ENCODE assay signal across 14 cellular contexts in the genomic region with DNA sequence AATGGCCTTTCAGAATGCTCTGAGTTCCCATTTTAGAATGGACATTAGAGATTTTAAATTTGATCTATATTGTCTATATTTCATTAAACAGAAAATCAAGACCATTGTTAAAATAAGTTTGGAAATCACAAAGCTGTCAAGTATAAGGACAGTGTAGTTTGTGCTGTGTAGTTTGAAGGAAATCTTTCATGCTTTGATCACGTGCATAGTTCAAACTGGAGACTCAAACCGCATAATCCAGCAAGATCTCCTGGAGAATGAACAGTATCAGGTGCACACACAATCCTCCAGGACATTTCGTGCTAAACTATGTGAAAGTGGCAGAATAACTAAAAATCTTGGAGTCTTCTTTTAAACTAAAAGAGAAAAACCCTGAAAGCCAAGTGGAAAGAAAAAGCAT.
A peak's percentile ranks its signal among the peaks of the same experiment; 100 is the strongest.
DNase-seq lines count a peak whose midpoint lies in the region; ATAC-seq and TF ChIP-seq lines count a peak whose summit lies in the region.
"Had no signal": no experiment of that assay in that cellular context is flagged by ENCODE, and none has a peak within 500 bp of the region (broad histone marks: within the 10 kb centered on the region; RNA-seq: fewer than 3 reads in every experiment).

No MANE protein-coding gene starts in this region.

- no peaks in the 10 kb centered on the region for H3F3A ChIP-seq in MM.1S (ENCODE audit: insufficient read depth, low read length)

- H3K9me2 ChIP-seq in MM.1S (replicated peaks; ENCODE audit: insufficient read depth, low read length): no peaks in the 10 kb centered on the region

- peaks cover 26% of the 10 kb centered on the region for H3K27me3 Mint-ChIP-seq in activated T-cell treated with anti-CD3 and anti-CD28 coated beads, Interleukin-2, amount 50 U/mL, for 4 hours (ENCODE audit: low read depth)
- H3K27me3 Mint-ChIP-seq in activated T-cell treated with anti-CD3 and anti-CD28 coated beads, Interleukin-2, amount 50 U/mL, for 24 hours: peaks cover 70% of the 10 kb centered on the region

- H3K27ac ChIP-seq in MM.1S (ENCODE audit: low read length) (peak overlapping the region; percentile 56; the same call in 1 of the 2 replicates), gastrocnemius medialis (no peak overlapping the region)
- H3K27ac ChIP-seq: GM23248 had no signal

- intact Hi-C loops in gastrocnemius medialis (cut with DNase I; ENCODE audit: low total_unique reads): no loop called here

- TF ChIP-seq CTCF in GM10248 (IDR thresholded peaks at IDR 0.05; ENCODE audit: control extremely low read depth, extremely low read depth, low read depth, missing control alignments): no peak
- no peak for TF ChIP-seq CTCF in MM.1S (IDR thresholded peaks at IDR 0.05; ENCODE audit: low read length)
- TF ChIP-seq CTCF in gastrocnemius medialis (IDR thresholded peaks at IDR 0.05 in 4 of 5, conservative IDR thresholded peaks at IDR 0.05 in 1 of 5): no peak

- peak overlapping the region; percentile 51; the same call in 1 of the 2 replicates for H2AFZ ChIP-seq in MM.1S (ENCODE audit: low read length)
- H2AFZ ChIP-seq: GM23248 had no signal

- no peaks in the 10 kb centered on the region for H3K9me3 Mint-ChIP-seq in activated T-cell treated with anti-CD3 and anti-CD28 coated beads, Interleukin-2, amount 50 U/mL, for 4 hours
- no peaks in the 10 kb centered on the region for H3K9me3 Mint-ChIP-seq in activated T-cell treated with anti-CD3 and anti-CD28 coated beads, Interleukin-2, amount 50 U/mL, for 24 hours
- H3K9me3 Mint-ChIP-seq: CD4-positive, alpha-beta T cell had no signal

- H3K4me3 Mint-ChIP-seq in activated T-cell treated with anti-CD3 and anti-CD28 coated beads, Interleukin-2, amount 50 U/mL, for 4 hours: peak overlapping the region; percentile 24
- no peak overlapping the region for H3K4me3 Mint-ChIP-seq in activated T-cell treated with anti-CD3 and anti-CD28 coated beads, Interleukin-2, amount 50 U/mL, for 24 hours
- H3K4me3 Mint-ChIP-seq: B cell; CD4-positive, alpha-beta T cell had no signal

- POLR2A ChIA-PET in GM10248 (lab: Yijun Ruan, JAX): no interaction called here

- DNase-seq in activated T-cell treated with anti-CD3 and anti-CD28 coated beads, Interleukin-2, amount 50 U/mL, for 4 hours: no peak
- no peak for DNase-seq in activated T-cell treated with anti-CD3 and anti-CD28 coated beads, Interleukin-2, amount 50 U/mL, for 24 hours
- peak; percentile 1 for DNase-seq in GM10248 (ENCODE audit: extremely low spot score)
- DNase-seq in MM.1S: no peak
- no peak for DNase-seq in nucleus accumbens (lab: John Stamatoyannopoulos, UW)
- no peak for DNase-seq in gastrocnemius medialis
- no peak for DNase-seq in stimulated activated naive CD8-positive, alpha-beta T cell treated with anti-CD3 and anti-CD28 coated beads, Interleukin-15, Interleukin-2, amounts not matched to agents 100 U/mL and 50 U/mL, for 24 hours
- DNase-seq: C1 segment of cervical spinal cord; CD4-positive, alpha-beta T cell; DMS79; GDM1; GM23248; H7 had no signal

- H3K9me3 ChIP-seq in MM.1S (replicated peaks; ENCODE audit: insufficient read depth, low read length) (no peaks in the 10 kb centered on the region), gastrocnemius medialis (no peaks in the 10 kb centered on the region)

- H3K4me1 ChIP-seq in MM.1S (ENCODE audit: low read length): peaks cover 11% of the 10 kb centered on the region
- H3K4me1 ChIP-seq in gastrocnemius medialis: no peaks in the 10 kb centered on the region

- H3K27me3 ChIP-seq in MM.1S (replicated peaks; ENCODE audit: insufficient read depth, low read length): no peaks in the 10 kb centered on the region
- H3K27me3 ChIP-seq in gastrocnemius medialis: peaks cover 0 to 16% (median 0%) of the 10 kb centered on the region in 3 donors

- no peak overlapping the region for H3K4me3 ChIP-seq in MM.1S (ENCODE audit: low read length)
- H3K4me3 ChIP-seq in gastrocnemius medialis: no peak overlapping the region
- H3K4me3 ChIP-seq: GM23248 had no signal

- ATAC-seq in activated T-cell treated with anti-CD3 and anti-CD28 coated beads, Interleukin-2, amount 50 U/mL, for 4 hours: no peak
- ATAC-seq in gastrocnemius medialis: no peak
- ATAC-seq in stimulated activated naive CD8-positive, alpha-beta T cell treated with anti-CD3 and anti-CD28 coated beads, Interleukin-15, Interleukin-2, amounts not matched to agents 100 U/mL and 50 U/mL, for 24 hours: no peak

- no peak overlapping the region for H3K9ac ChIP-seq in MM.1S (ENCODE audit: low read length)
- H3K9ac ChIP-seq: GM23248 had no signal

- TF ChIP-seq POLR2A in gastrocnemius medialis (IDR thresholded peaks at IDR 0.05): no peak

- H3K36me3 ChIP-seq in MM.1S (replicated peaks; ENCODE audit: insufficient read depth, low read length) (no peaks in the 10 kb centered on the region), gastrocnemius medialis (no peaks in the 10 kb centered on the region)

- peaks cover 26% of the 10 kb centered on the region for H3K4me1 Mint-ChIP-seq in activated T-cell treated with anti-CD3 and anti-CD28 coated beads, Interleukin-2, amount 50 U/mL, for 4 hours (ENCODE audit: low read depth)
- H3K4me1 Mint-ChIP-seq in activated T-cell treated with anti-CD3 and anti-CD28 coated beads, Interleukin-2, amount 50 U/mL, for 24 hours (ENCODE audit: low read depth): peaks cover 8% of the 10 kb centered on the region

- H3K4me2 ChIP-seq in MM.1S (ENCODE audit: low read depth, low read length): peak overlapping the region; percentile 58

- no peaks in the 10 kb centered on the region for H3K79me2 ChIP-seq in MM.1S (ENCODE audit: low read length)

- CTCF ChIA-PET in GM10248 (lab: Yijun Ruan, JAX): no interaction called here

- H3K36me3 Mint-ChIP-seq in activated T-cell treated with anti-CD3 and anti-CD28 coated beads, Interleukin-2, amount 50 U/mL, for 4 hours (ENCODE audit: insufficient read depth): no peaks in the 10 kb centered on the region
- H3K36me3 Mint-ChIP-seq in activated T-cell treated with anti-CD3 and anti-CD28 coated beads, Interleukin-2, amount 50 U/mL, for 24 hours (ENCODE audit: low read depth): no peaks in the 10 kb centered on the region

- H4K20me1 ChIP-seq in MM.1S (ENCODE audit: insufficient read depth, low read length): no peaks in the 10 kb centered on the region

- H3K27ac Mint-ChIP-seq in activated T-cell treated with anti-CD3 and anti-CD28 coated beads, Interleukin-2, amount 50 U/mL, for 24 hours: no peak overlapping the region
- H3K27ac Mint-ChIP-seq: B cell; CD4-positive, alpha-beta T cell had no signal

- in situ Hi-C loops in gastrocnemius medialis (cut with MboI; ENCODE audit: low sequenced_read_pairs in 4 of 4): no loop called here
